In genomic region chr10:43436291-43437140, GRCh38 we compare ENCODE assay signal across 1 cellular context.
TF ChIP-seq lines count a peak whose summit lies in the region.

TSS of gene ZNF487 (plus strand) at chr10:43437111. CDS start at chr10:43475814, 38,703 bp downstream.

TF ChIP-seq in K562, 482 proteins besides CTCF, POLR2A, EP300 and RAD21 (continued from another document and continues in another):
- peak; percentile 82; the same call in 1 of the 2 replicates for TF ChIP-seq KAT7 (CRISPR knock-in tag; IDR thresholded peaks at IDR 0.05; ENCODE audit: borderline replicate concordance)
- TF ChIP-seq ZNF785 (CRISPR knock-in tag; IDR thresholded peaks at IDR 0.05) = no peak
- TF ChIP-seq ZSCAN32 (CRISPR knock-in tag; IDR thresholded peaks at IDR 0.05) = peak; percentile 23; the same call in 1 of the 2 replicates
- TF ChIP-seq MXD1 (CRISPR knock-in tag; IDR thresholded peaks at IDR 0.05; ENCODE audit: borderline replicate concordance, poor library complexity, severe bottlenecking) = no peak
- peak; percentile 67 for TF ChIP-seq RNF2 (IDR thresholded peaks at IDR 0.05)
- TF ChIP-seq MAZ (CRISPR knock-in tag; conservative IDR thresholded peaks at IDR 0.05 in 1 of 2, IDR thresholded peaks at IDR 0.05 in 1 of 2) = peak; percentile 97 to 98
- TF ChIP-seq SREBF2 (CRISPR knock-in tag; IDR thresholded peaks at IDR 0.05) = no peak
- TF ChIP-seq ZNF41 (CRISPR knock-in tag; conservative IDR thresholded peaks at IDR 0.05) = 0 out of 2 replicates have a peak, but pooled peaks have one; percentile 31
- TF ChIP-seq RBM17 (IDR thresholded peaks at IDR 0.05; ENCODE audit: borderline replicate concordance, low read depth, low read length) = no peak
- TF ChIP-seq TCF7 (IDR thresholded peaks at IDR 0.05; ENCODE audit: borderline replicate concordance) = peak; percentile 12
- TF ChIP-seq THRAP3 (IDR thresholded peaks at IDR 0.05; ENCODE audit: borderline replicate concordance) = no peak
- TF ChIP-seq MNT (conservative IDR thresholded peaks at IDR 0.05) = peak; percentile 87 to 95
- 0 out of 2 replicates have a peak, but pooled peaks have one; percentile 60 for TF ChIP-seq ZNF740 (CRISPR knock-in tag; IDR thresholded peaks at IDR 0.05)
- TF ChIP-seq ZNF740 (tag; IDR thresholded peaks at IDR 0.05) = no peak
- TF ChIP-seq ZNF280B (CRISPR knock-in tag; IDR thresholded peaks at IDR 0.05) = no peak
- TF ChIP-seq PPARD (CRISPR knock-in tag; IDR thresholded peaks at IDR 0.05) = no peak
- peak; percentile 46 for TF ChIP-seq THAP12 (CRISPR knock-in tag; IDR thresholded peaks at IDR 0.05)
- TF ChIP-seq E2F8 (IDR thresholded peaks at IDR 0.05; ENCODE audit: low read depth, partially characterized antibody) = no peak
- no peak for TF ChIP-seq ZNF444 (CRISPR knock-in tag; IDR thresholded peaks at IDR 0.05)
- TF ChIP-seq ZNF507 (tag; conservative IDR thresholded peaks at IDR 0.05) = no peak
- peak; percentile 99 for TF ChIP-seq CTBP1 (IDR thresholded peaks at IDR 0.05; ENCODE audit: borderline replicate concordance)
- TF ChIP-seq DACH1 (IDR thresholded peaks at IDR 0.05; ENCODE audit: partially characterized antibody) = no peak
- TF ChIP-seq POLR2H (tag; IDR thresholded peaks at IDR 0.05; ENCODE audit: low read depth) = peak; percentile 91
- peak; percentile 92 for TF ChIP-seq FIP1L1 (IDR thresholded peaks at IDR 0.05; ENCODE audit: low read depth, low read length, poor library complexity, severe bottlenecking)
- TF ChIP-seq ZNF384 (IDR thresholded peaks at IDR 0.05; ENCODE audit: low read depth, low read length) = peak; percentile 70
- no peak for TF ChIP-seq ZBTB2 (IDR thresholded peaks at IDR 0.05)
- no peak for TF ChIP-seq ARHGAP35 (IDR thresholded peaks at IDR 0.05; ENCODE audit: partially characterized antibody)
- TF ChIP-seq E2F3 (CRISPR knock-in tag; IDR thresholded peaks at IDR 0.05) = peak; percentile 53; the same call in 1 of the 2 replicates
- peak; percentile 73 to 92; a peak in 1 of 4 replicates for TF ChIP-seq UBTF (IDR thresholded peaks at IDR 0.05; ENCODE audit: borderline replicate concordance in 1 of 2, low read depth in 2 of 2, low read length in 2 of 2)
- peak; percentile 38 for TF ChIP-seq PRDM10 (IDR thresholded peaks at IDR 0.05; ENCODE audit: partially characterized antibody)
- peak; percentile 72; the same call in 1 of the 2 replicates for TF ChIP-seq ARID2 (IDR thresholded peaks at IDR 0.05)
- TF ChIP-seq SMARCE1 (IDR thresholded peaks at IDR 0.05) = peak; percentile 55; the same call in 1 of the 2 replicates
